Comparison of ENCODE assay signal across 11 cellular contexts in genomic region chr1:178057131-178057765, GRCh38. TPM values are rescaled to one million over a fixed set of nuclear protein-coding genes. Genes with fewer than 3 reads are reported as not detected.
DNase-seq lines count a peak whose midpoint lies in the region; ATAC-seq and TF ChIP-seq lines count a peak whose summit lies in the region.
"Had no signal": no experiment of that assay in that cellular context is flagged by ENCODE, and none has a peak within 500 bp of the region (broad histone marks: within the 10 kb centered on the region; RNA-seq: fewer than 3 reads in every experiment).

No MANE protein-coding gene starts in this region.

- DNase-seq in NOMO-1 treated with dmso at 0.1 percent for 144 hours (lab: John Stamatoyannopoulos, UW; ENCODE audit: unreplicated experiment) (peak; percentile 33), dermis blood vessel endothelial cell (peak; percentile 34), mesenchymal stem cell (no peak), tibial artery (no peak), NCI-H1694 (lab: John Stamatoyannopoulos, UW) (no peak), NCI-H2227 (lab: John Stamatoyannopoulos, UW; ENCODE audit: unreplicated experiment) (no peak)
- DNase-seq in activated T-cell treated with anti-CD3 and anti-CD28 coated beads, Interleukin-2, amount 50 U/mL, for 72 hours = no peak
- DNase-seq: activated CD4-positive, alpha-beta T cell treated with anti-CD3 and anti-CD28 coated beads, Interleukin-2, amount 50 U/mL, for 1 hour; activated naive CD4-positive, alpha-beta T cell; DMS 273 treated with DMSO at 0.1 percent for 48 hours; pancreas had no signal

- no peak overlapping the region for H3K4ac ChIP-seq in mesenchymal stem cell (ENCODE audit: low read depth in 1 of 2, low read length in 2 of 2)

- no peak overlapping the region for H2AK5ac ChIP-seq in mesenchymal stem cell (ENCODE audit: low read length, severe bottlenecking)

- no peak overlapping the region for H2AFZ ChIP-seq in mesenchymal stem cell (ENCODE audit: low read depth, low read length)

- 83% methylated on average over 11 of the region's 11 CpGs for WGBS in mesenchymal stem cell

- H3K14ac ChIP-seq in mesenchymal stem cell (ENCODE audit: low read length in 2 of 2) = no peak overlapping the region

- H3K18ac ChIP-seq in mesenchymal stem cell (ENCODE audit: low read depth in 1 of 2, low read length in 2 of 2) = no peak overlapping the region

- no peak overlapping the region for H3K4me3 Mint-ChIP-seq in activated T-cell treated with anti-CD3 and anti-CD28 coated beads, Interleukin-2, amount 50 U/mL, for 72 hours

- H3K4me3 ChIP-seq in mesenchymal stem cell (ENCODE audit: insufficient read depth in 1 of 2, low read depth in 1 of 2, low read length in 2 of 2) (peak overlapping the region in 1 of 2 experiments; percentile 13), tibial artery (no peak overlapping the region)
- H3K4me3 ChIP-seq: pancreas had no signal

- peak overlapping the region; percentile 11 for H2BK120ac ChIP-seq in mesenchymal stem cell (ENCODE audit: low read depth, low read length)

- no peak overlapping the region for H3K4me2 ChIP-seq in mesenchymal stem cell (ENCODE audit: low read length, poor library complexity, severe bottlenecking)

- H3K27me3 ChIP-seq in mesenchymal stem cell (ENCODE audit: control insufficient read depth in 1 of 2, insufficient read depth in 1 of 2, low read length in 2 of 2) = no peaks in the 10 kb centered on the region
- no peaks in the 10 kb centered on the region for H3K27me3 ChIP-seq in tibial artery
- H3K27me3 ChIP-seq: pancreas had no signal

- peaks cover 8% of the 10 kb centered on the region for H3K27me3 Mint-ChIP-seq in activated T-cell treated with anti-CD3 and anti-CD28 coated beads, Interleukin-2, amount 50 U/mL, for 72 hours (ENCODE audit: low read depth)

- H3K27ac Mint-ChIP-seq in activated T-cell treated with anti-CD3 and anti-CD28 coated beads, Interleukin-2, amount 50 U/mL, for 72 hours = no peak overlapping the region

- no peak overlapping the region for H2BK12ac ChIP-seq in mesenchymal stem cell (ENCODE audit: low read length in 2 of 2)

- intact Hi-C loops in tibial artery (cut with DNase I; ENCODE audit: low total_unique reads) = no loop called here

- H3K9ac ChIP-seq in mesenchymal stem cell (ENCODE audit: low read length) = peak overlapping the region; percentile 73

- no peak overlapping the region for H4K91ac ChIP-seq in mesenchymal stem cell (ENCODE audit: low read length)

- H3K4me1 Mint-ChIP-seq in activated T-cell treated with anti-CD3 and anti-CD28 coated beads, Interleukin-2, amount 50 U/mL, for 72 hours (ENCODE audit: low read depth) = no peaks in the 10 kb centered on the region

- H3K27ac ChIP-seq in mesenchymal stem cell (ENCODE audit: low read length, poor library complexity, severe bottlenecking) (no peak overlapping the region), tibial artery (peak overlapping the region; percentile 52 to 60)

- no peak for ATAC-seq in activated T-cell treated with anti-CD3 and anti-CD28 coated beads, Interleukin-2, amount 50 U/mL, for 72 hours (replicated peaks in 1 of 2)

- no peak for TF ChIP-seq CTCF in tibial artery (IDR thresholded peaks at IDR 0.05)

- no peaks in the 10 kb centered on the region for H3K79me1 ChIP-seq in mesenchymal stem cell (replicated peaks; ENCODE audit: low read length, poor library complexity, severe bottlenecking)

- no peak overlapping the region for H3K23ac ChIP-seq in mesenchymal stem cell (ENCODE audit: low read length in 2 of 2)

- H3K9me3 ChIP-seq in mesenchymal stem cell (ENCODE audit: control insufficient read depth, low read length) (no peaks in the 10 kb centered on the region), tibial artery (no peaks in the 10 kb centered on the region)
- H3K9me3 ChIP-seq: pancreas had no signal

- H4K8ac ChIP-seq in mesenchymal stem cell (ENCODE audit: low read length) = no peak overlapping the region

- peaks cover 0 to 2% of the 10 kb centered on the region in 2 donors for H3K36me3 Mint-ChIP-seq in activated T-cell treated with anti-CD3 and anti-CD28 coated beads, Interleukin-2, amount 50 U/mL, for 72 hours (ENCODE audit: insufficient read depth in 2 of 2)

- peaks cover 2 to 3% of the 10 kb centered on the region in 2 donors for H3K9me3 Mint-ChIP-seq in activated T-cell treated with anti-CD3 and anti-CD28 coated beads, Interleukin-2, amount 50 U/mL, for 72 hours

- H3K4me1 ChIP-seq in mesenchymal stem cell (ENCODE audit: control insufficient read depth, insufficient read depth, low read depth, low read length) (peaks cover 16% of the 10 kb centered on the region), tibial artery (peaks cover 0 to 71% (median 46%) of the 10 kb centered on the region in 4 donors)

- H2BK5ac ChIP-seq in mesenchymal stem cell (ENCODE audit: low read depth, low read length, poor library complexity, severe bottlenecking) = no peak overlapping the region

- H2BK15ac ChIP-seq in mesenchymal stem cell (ENCODE audit: low read depth, poor library complexity, severe bottlenecking) = no peak overlapping the region

- H3K36me3 ChIP-seq in mesenchymal stem cell (ENCODE audit: control insufficient read depth in 1 of 2, insufficient read depth in 2 of 2, low read depth in 1 of 2, low read length in 2 of 2) (no peaks in the 10 kb centered on the region), tibial artery (no peaks in the 10 kb centered on the region)
- H3K36me3 ChIP-seq: pancreas had no signal

RNA-seq across cellular contexts. Expression of gene RASAL2, which starts 36.7 kb away (rescaled TPM):
- 32.2 and 35.4 TPM in 2 replicates for total RNA-seq in dermis blood vessel endothelial cell
- 8.5 TPM for polyA plus RNA-seq in mesenchymal stem cell (2013, experiment 1 of 2)
- 7.6 TPM for polyA plus RNA-seq in mesenchymal stem cell (2013, experiment 2 of 2)
- under 1 TPM; 0.02 to 0.05 TPM for total RNA-seq in activated T-cell treated with anti-CD3 and anti-CD28 coated beads, Interleukin-2, amount 50 U/mL, for 72 hours

Comparison
In these comparisons a context has a peak if more than half of its experiments do, and no peak if none do; other contexts are left out.
1. DNase-seq: peak in NOMO-1 treated with dmso at 0.1 percent for 144 hours (single experiment) and dermis blood vessel endothelial cell (single experiment); none in mesenchymal stem cell (single experiment), tibial artery (0 of 2), NCI-H1694 (single experiment), NCI-H2227 (single experiment) and activated T-cell treated with anti-CD3 and anti-CD28 coated beads, Interleukin-2, amount 50 U/mL, for 72 hours (0 of 2).
2. RNA of gene RASAL2, which starts 36.7 kb away (total RNA-seq): 32.2 to 35.4 TPM in dermis blood vessel endothelial cell; 0.02 to 0.05 TPM in activated T-cell treated with anti-CD3 and anti-CD28 coated beads, Interleukin-2, amount 50 U/mL, for 72 hours; every median in the first group is over 10 times any median in the second.